ENCODE assay signal across 7 cellular contexts in genomic region chr6:31058128-31058894, GRCh38. TPM values are rescaled to one million over a fixed set of nuclear protein-coding genes. Genes with fewer than 3 reads are reported as not detected.
DNase-seq lines count a peak whose midpoint lies in the region; ATAC-seq, FAIRE-seq and TF ChIP-seq lines count a peak whose summit lies in the region.

No MANE protein-coding gene starts in this region.

- peaks cover 4% of the 10 kb centered on the region for H3K27me3 Mint-ChIP-seq in brain

- TF ChIP-seq CTCF in brain (conservative IDR thresholded peaks at IDR 0.05) (peak; percentile 22 to 52), HepG2 (CRISPR knock-in tag; IDR thresholded peaks at IDR 0.05) (peak; percentile 72)

- no peak for TF ChIP-seq EP300 in HepG2 (IDR thresholded peaks at IDR 0.05; ENCODE audit: low read depth in 2 of 2, low read length in 2 of 2)
- TF ChIP-seq EP300 in HepG2 (CRISPR knock-in tag; IDR thresholded peaks at IDR 0.05; ENCODE audit: borderline replicate concordance): no peak

- H3K79me2 ChIP-seq in HepG2 (ENCODE audit: insufficient read depth, low read length): no peaks in the 10 kb centered on the region

- ATAC-seq in HepG2: peak; percentile 83
- no peak for ATAC-seq in GM21515 (IDR thresholded peaks at IDR 0.05; ENCODE audit: unreplicated experiment)
- ATAC-seq in HG02610 (IDR thresholded peaks at IDR 0.05; ENCODE audit: unreplicated experiment): no peak
- ATAC-seq in HG03025 (IDR thresholded peaks at IDR 0.05; ENCODE audit: low FRiP score, unreplicated experiment): no peak

- no peaks in the 10 kb centered on the region for H4K20me1 ChIP-seq in HepG2 (ENCODE audit: insufficient read depth, low read length)

- H3K4me3 Mint-ChIP-seq in brain: peak overlapping the region in 1 of 5 experiments; percentile 4

- intact Hi-C loops in HepG2 (cut with micrococcal nuclease; ENCODE audit: unreplicated experiment): no loop called here

- peak; percentile 91 for FAIRE-seq in HepG2 (lab: Jason Lieb, UNC)

- H3K9me3 ChIP-seq in HepG2 (ENCODE audit: low read length): no peaks in the 10 kb centered on the region

- peaks cover 36% of the 10 kb centered on the region for H3K4me1 Mint-ChIP-seq in brain

- H3K27ac ChIP-seq in HepG2 (ENCODE audit: extremely low read length, insufficient read depth, low read length): no peak overlapping the region

- H3K4me3 ChIP-seq in HepG2 (replicated peaks in 1 of 3; ENCODE audit: insufficient read depth in 1 of 3, low read depth in 2 of 3, low read length in 3 of 3): no peak overlapping the region

- H3K27ac Mint-ChIP-seq in brain: peak overlapping the region in 4 of 5 experiments; percentile 54 to 79 (median 70)

- H3K4me2 ChIP-seq in HepG2 (ENCODE audit: low read depth, low read length): no peak overlapping the region

- peak; percentile 81 for DNase-seq in GM04503 (ENCODE audit: low read depth)
- DNase-seq in Kasumi-1 (lab: John Stamatoyannopoulos, UW): peak; percentile 16 to 36
- DNase-seq in HepG2 (ENCODE audit: low spot score): peak; percentile 61

- no peak overlapping the region for H3K9ac ChIP-seq in HepG2 (ENCODE audit: insufficient read depth, low read depth, low read length)

- peaks cover 0 to 8% (median 0%) of the 10 kb centered on the region in 5 experiments for H3K9me3 Mint-ChIP-seq in brain

- 11% methylated on average over 10 of the region's 10 CpGs for WGBS in HepG2 (ENCODE audit: low lambda C conversion rate)

- peaks cover 3 to 20% of the 10 kb centered on the region in 2 experiments; a peak in 3 of 5 replicates for H3K27me3 ChIP-seq in HepG2 (ENCODE audit: control insufficient read depth in 1 of 2, insufficient read depth in 2 of 2, low read length in 2 of 2)

- TF ChIP-seq POLR2A in HepG2 (IDR thresholded peaks at IDR 0.05; ENCODE audit: insufficient read depth in 1 of 2, low read depth in 2 of 2, low read length in 2 of 2): no peak

- H3K36me3 ChIP-seq in HepG2 (replicated peaks in 1 of 2; ENCODE audit: control insufficient read depth in 1 of 2, insufficient read depth in 2 of 2, low read length in 2 of 2): no peaks in the 10 kb centered on the region

- no TSS peak for BruUV-seq in HepG2 (replicated peaks; lab: Mats Ljungman, UMichigan)

- no peaks in the 10 kb centered on the region for H3K36me3 Mint-ChIP-seq in brain

- POLR2A ChIA-PET in HepG2 (lab: Yijun Ruan, JAX): no interaction called here

- in situ Hi-C loops in HepG2 (cut with HindIII; ENCODE audit: extremely low pct_ligation_motif_present, low pct_unique_long_range_greater_than_20kb): no loop called here

- CTCF ChIA-PET in HepG2 (lab: Yijun Ruan, JAX; ENCODE audit: low intra/inter-chr PET ratio, low total read pairs): interaction anchor here (1.1 to 1.5 kb wide), 2 partner anchors 10 to 29 kb away, joined by 4 to 6 read pairs; no protein-coding TSS in a partner anchor

- H2AFZ ChIP-seq in HepG2 (ENCODE audit: low read length): no peak overlapping the region

- TF ChIP-seq RAD21 in HepG2 (CRISPR knock-in tag; IDR thresholded peaks at IDR 0.05): no peak; the same call in 1 of the 2 replicates

- H3K4me1 ChIP-seq in HepG2 (ENCODE audit: insufficient read depth, low read length): no peaks in the 10 kb centered on the region

TF ChIP-seq in HepG2, 621 proteins besides CTCF, POLR2A, EP300 and RAD21 (continues in another document):
- TF ChIP-seq BRD4 (CRISPR knock-in tag; IDR thresholded peaks at IDR 0.05) (no peak), ZNF644 (CRISPR knock-in tag; IDR thresholded peaks at IDR 0.05; ENCODE audit: low read depth) (0 out of 2 replicates have a peak, but pooled peaks have one; percentile 28)

RNA-seq across cellular contexts. Expression of gene MUC22, which starts 48.0 kb away (rescaled TPM):
- polyA plus RNA-seq in brain (ENCODE audit: insufficient read depth, low read depth, low replicate concordance) (not detected), HepG2 (2011; rRNA removed) (not detected in 2 replicates)
- not detected in 2 replicates for total RNA-seq in HepG2 (2016; rRNA removed; fragmentation: Illumina TruSeq; extraction: Trizol)
- not detected in 2 replicates for total RNA-seq in HepG2 (2016; cell fraction: cytosol; rRNA removed; fragmentation: Illumina TruSeq; extraction: Trizol; ENCODE audit: low read depth)
- not detected in 2 replicates for total RNA-seq in HepG2 (2016; cell fraction: insoluble cytoplasmic fraction; rRNA removed; fragmentation: Illumina TruSeq; extraction: Trizol)
- total RNA-seq in HepG2 (2016; cell fraction: membrane; rRNA removed; fragmentation: Illumina TruSeq; extraction: Trizol): not detected in 2 replicates
- total RNA-seq in HepG2 (2016; cell fraction: nucleus; rRNA removed; fragmentation: Illumina TruSeq; extraction: Trizol): not detected in 2 replicates
- polyA plus RNA-seq in HepG2 (2011; cell fraction: cytosol; rRNA removed): not detected in 2 replicates
- not detected in 2 replicates for polyA plus RNA-seq in HepG2 (2011; cell fraction: nucleus; rRNA removed)
- not detected in 2 replicates for polyA plus RNA-seq in HepG2 (2012)
- not detected in 2 replicates for polyA plus RNA-seq in HepG2 (2016; cell fraction: cytosol; fragmentation: Illumina TruSeq; extraction: Trizol; ENCODE audit: low read depth)
- polyA plus RNA-seq in HepG2 (2016; cell fraction: insoluble cytoplasmic fraction; fragmentation: Illumina TruSeq; extraction: Trizol; ENCODE audit: low read depth): not detected in 2 replicates
- polyA plus RNA-seq in HepG2 (2016; cell fraction: membrane; fragmentation: Illumina TruSeq; extraction: Trizol; ENCODE audit: low read depth): not detected in 2 replicates
- polyA plus RNA-seq in HepG2 (2016; cell fraction: nucleus; fragmentation: Illumina TruSeq; extraction: Trizol; ENCODE audit: insufficient read depth, low read depth): not detected in 2 replicates
- 0.05 TPM in 1 of 2 replicates, not detected in the other for polyA minus RNA-seq in HepG2 (2011; rRNA and poly(A)+ RNA removed; ENCODE audit: low replicate concordance)
- polyA minus RNA-seq in HepG2 (2011; cell fraction: cytosol; rRNA and poly(A)+ RNA removed): not detected in 2 replicates
- polyA minus RNA-seq in HepG2 (2011; cell fraction: nucleus; rRNA and poly(A)+ RNA removed): not detected in 2 replicates

RNA-seq across cellular contexts. Expression of gene C6orf15, which starts 54.1 kb away (rescaled TPM):
- polyA plus RNA-seq in brain (ENCODE audit: insufficient read depth, low read depth, low replicate concordance) (not detected), HepG2 (2011; rRNA removed) (not detected in 2 replicates)
- not detected in 2 replicates for total RNA-seq in HepG2 (2016; rRNA removed; fragmentation: Illumina TruSeq; extraction: Trizol)
- total RNA-seq in HepG2 (2016; cell fraction: cytosol; rRNA removed; fragmentation: Illumina TruSeq; extraction: Trizol; ENCODE audit: low read depth): not detected in 2 replicates
- total RNA-seq in HepG2 (2016; cell fraction: insoluble cytoplasmic fraction; rRNA removed; fragmentation: Illumina TruSeq; extraction: Trizol): not detected in 2 replicates
- total RNA-seq in HepG2 (2016; cell fraction: membrane; rRNA removed; fragmentation: Illumina TruSeq; extraction: Trizol): not detected in 2 replicates
- total RNA-seq in HepG2 (2016; cell fraction: nucleus; rRNA removed; fragmentation: Illumina TruSeq; extraction: Trizol): not detected in 2 replicates
- not detected in 2 replicates for polyA plus RNA-seq in HepG2 (2011; cell fraction: cytosol; rRNA removed)
- not detected in 2 replicates for polyA plus RNA-seq in HepG2 (2011; cell fraction: nucleus; rRNA removed)
- polyA plus RNA-seq in HepG2 (2012): not detected in 2 replicates
- not detected in 2 replicates for polyA plus RNA-seq in HepG2 (2016; cell fraction: cytosol; fragmentation: Illumina TruSeq; extraction: Trizol; ENCODE audit: low read depth)
- polyA plus RNA-seq in HepG2 (2016; cell fraction: insoluble cytoplasmic fraction; fragmentation: Illumina TruSeq; extraction: Trizol; ENCODE audit: low read depth): not detected in 2 replicates
- not detected in 2 replicates for polyA plus RNA-seq in HepG2 (2016; cell fraction: membrane; fragmentation: Illumina TruSeq; extraction: Trizol; ENCODE audit: low read depth)
- polyA plus RNA-seq in HepG2 (2016; cell fraction: nucleus; fragmentation: Illumina TruSeq; extraction: Trizol; ENCODE audit: insufficient read depth, low read depth): not detected in 2 replicates
- polyA minus RNA-seq in HepG2 (2011; rRNA and poly(A)+ RNA removed; ENCODE audit: low replicate concordance): not detected in 2 replicates
- not detected in 2 replicates for polyA minus RNA-seq in HepG2 (2011; cell fraction: cytosol; rRNA and poly(A)+ RNA removed)
- not detected in 2 replicates for polyA minus RNA-seq in HepG2 (2011; cell fraction: nucleus; rRNA and poly(A)+ RNA removed)

RNA-seq across cellular contexts. Expression of gene PSORS1C1, which starts 56.3 kb away (rescaled TPM):
- polyA plus RNA-seq in brain (ENCODE audit: insufficient read depth, low read depth, low replicate concordance): not detected
- total RNA-seq in HepG2 (2016; rRNA removed; fragmentation: Illumina TruSeq; extraction: Trizol): 0.02 TPM in 1 of 2 replicates, not detected in the other
- not detected in 2 replicates for total RNA-seq in HepG2 (2016; cell fraction: cytosol; rRNA removed; fragmentation: Illumina TruSeq; extraction: Trizol; ENCODE audit: low read depth)
- not detected in 2 replicates for total RNA-seq in HepG2 (2016; cell fraction: insoluble cytoplasmic fraction; rRNA removed; fragmentation: Illumina TruSeq; extraction: Trizol)
- total RNA-seq in HepG2 (2016; cell fraction: membrane; rRNA removed; fragmentation: Illumina TruSeq; extraction: Trizol): not detected in 2 replicates
- total RNA-seq in HepG2 (2016; cell fraction: nucleus; rRNA removed; fragmentation: Illumina TruSeq; extraction: Trizol): not detected in 2 replicates
- polyA plus RNA-seq in HepG2 (2011; rRNA removed): 0.01 and 0.24 TPM in 2 replicates
- polyA plus RNA-seq in HepG2 (2011; cell fraction: cytosol; rRNA removed): not detected in 2 replicates
- 0.12 and 0.23 TPM in 2 replicates for polyA plus RNA-seq in HepG2 (2011; cell fraction: nucleus; rRNA removed)
- polyA plus RNA-seq in HepG2 (2012): not detected in 2 replicates
- not detected in 2 replicates for polyA plus RNA-seq in HepG2 (2016; cell fraction: cytosol; fragmentation: Illumina TruSeq; extraction: Trizol; ENCODE audit: low read depth)
- polyA plus RNA-seq in HepG2 (2016; cell fraction: insoluble cytoplasmic fraction; fragmentation: Illumina TruSeq; extraction: Trizol; ENCODE audit: low read depth): not detected in 2 replicates
- not detected in 2 replicates for polyA plus RNA-seq in HepG2 (2016; cell fraction: membrane; fragmentation: Illumina TruSeq; extraction: Trizol; ENCODE audit: low read depth)
- polyA plus RNA-seq in HepG2 (2016; cell fraction: nucleus; fragmentation: Illumina TruSeq; extraction: Trizol; ENCODE audit: insufficient read depth, low read depth): not detected in 2 replicates
- 13.6 TPM in 1 of 2 replicates, not detected in the other for polyA minus RNA-seq in HepG2 (2011; rRNA and poly(A)+ RNA removed; ENCODE audit: low replicate concordance)
- not detected in 2 replicates for polyA minus RNA-seq in HepG2 (2011; cell fraction: cytosol; rRNA and poly(A)+ RNA removed)
- polyA minus RNA-seq in HepG2 (2011; cell fraction: nucleus; rRNA and poly(A)+ RNA removed): 0.13 and 0.25 TPM in 2 replicates

Comparison
In these comparisons a context has a peak if more than half of its experiments do, and no peak if none do; other contexts are left out.
1. DNase-seq: peak in every context shown above with its lines; median percentile 81 in GM04503; 61 in HepG2; 26 in Kasumi-1.